2 cellular contexts compared by ENCODE assay signal in the genomic region with DNA sequence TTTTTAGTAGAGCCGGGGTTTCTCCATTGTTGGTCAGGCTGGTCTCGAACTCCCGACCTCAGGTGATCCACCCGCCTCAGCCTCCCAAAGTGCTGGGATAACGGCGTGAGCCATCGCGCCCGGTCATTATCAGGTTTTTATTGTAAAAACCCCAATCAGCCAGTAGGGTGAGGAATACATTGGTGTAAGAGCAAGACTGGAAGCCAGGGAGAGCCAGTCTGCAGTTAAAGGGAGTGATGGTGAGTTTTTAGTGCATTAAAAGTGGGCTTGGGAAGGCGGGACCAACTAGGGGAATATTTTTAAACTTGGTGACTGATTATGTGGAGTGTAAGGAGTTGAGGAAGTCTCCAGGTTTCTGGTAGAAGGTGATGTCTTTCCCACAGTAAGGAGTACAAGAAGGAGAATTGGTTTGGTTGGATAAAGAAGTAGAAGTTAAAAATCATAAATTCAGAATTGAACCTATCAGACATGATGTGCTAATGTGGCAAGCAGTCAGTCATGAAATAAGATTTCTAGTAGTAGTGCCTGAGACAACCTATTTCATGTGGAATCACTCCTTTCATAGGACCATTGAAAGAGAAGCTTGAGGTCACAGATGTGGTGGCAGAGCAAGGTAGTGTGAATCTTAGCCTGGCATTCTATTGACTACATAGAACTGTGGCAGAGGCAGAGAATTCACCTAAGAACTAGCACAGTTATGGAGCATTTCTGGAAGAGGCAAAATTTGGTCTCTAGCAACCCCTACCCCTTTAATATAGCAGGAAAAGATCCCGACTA.
TF ChIP-seq lines count a peak whose summit lies in the region.

No MANE protein-coding gene starts in this region.

TF ChIP-seq in SK-N-SH, 30 proteins besides CTCF, POLR2A, EP300 and RAD21 (continued from another document):
- TF ChIP-seq, protein P1, sequence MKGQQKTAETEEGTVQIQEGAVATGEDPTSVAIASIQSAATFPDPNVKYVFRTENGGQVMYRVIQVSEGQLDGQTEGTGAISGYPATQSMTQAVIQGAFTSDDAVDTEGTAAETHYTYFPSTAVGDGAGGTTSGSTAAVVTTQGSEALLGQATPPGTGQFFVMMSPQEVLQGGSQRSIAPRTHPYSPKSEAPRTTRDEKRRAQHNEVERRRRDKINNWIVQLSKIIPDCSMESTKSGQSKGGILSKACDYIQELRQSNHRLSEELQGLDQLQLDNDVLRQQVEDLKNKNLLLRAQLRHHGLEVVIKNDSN (IDR thresholded peaks at IDR 0.05; ENCODE audit: borderline replicate concordance, low read depth), result no peak
- TF ChIP-seq NRF1 (IDR thresholded peaks at IDR 0.05; ENCODE audit: low read depth, low read length) (no peak), JUND (IDR thresholded peaks at IDR 0.05) (no peak), FOXM1 (IDR thresholded peaks at IDR 0.05; ENCODE audit: low read depth) (no peak), TEAD4 (IDR thresholded peaks at IDR 0.05; ENCODE audit: borderline replicate concordance, insufficient read depth) (no peak), MEF2A (IDR thresholded peaks at IDR 0.05; ENCODE audit: borderline replicate concordance, low read depth) (no peak), MXI1 (IDR thresholded peaks at IDR 0.05; ENCODE audit: low read depth, low read length) (no peak), FOSL2 (IDR thresholded peaks at IDR 0.05; ENCODE audit: borderline replicate concordance, low read depth) (no peak), GATA2 (CRISPR knock-in tag; IDR thresholded peaks at IDR 0.05) (no peak), RXRA (IDR thresholded peaks at IDR 0.05; ENCODE audit: borderline replicate concordance, low read depth) (no peak), SIN3A (IDR thresholded peaks at IDR 0.05; ENCODE audit: borderline replicate concordance, low read depth, low read length) (no peak), EZH2phosphoT487 (IDR thresholded peaks at IDR 0.05; ENCODE audit: borderline replicate concordance, low read depth) (no peak)
- TF ChIP-seq, protein P2, sequence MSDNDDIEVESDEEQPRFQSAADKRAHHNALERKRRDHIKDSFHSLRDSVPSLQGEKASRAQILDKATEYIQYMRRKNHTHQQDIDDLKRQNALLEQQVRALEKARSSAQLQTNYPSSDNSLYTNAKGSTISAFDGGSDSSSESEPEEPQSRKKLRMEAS (IDR thresholded peaks at IDR 0.05; ENCODE audit: low read depth), result no peak
- TF ChIP-seq, protein P3, sequence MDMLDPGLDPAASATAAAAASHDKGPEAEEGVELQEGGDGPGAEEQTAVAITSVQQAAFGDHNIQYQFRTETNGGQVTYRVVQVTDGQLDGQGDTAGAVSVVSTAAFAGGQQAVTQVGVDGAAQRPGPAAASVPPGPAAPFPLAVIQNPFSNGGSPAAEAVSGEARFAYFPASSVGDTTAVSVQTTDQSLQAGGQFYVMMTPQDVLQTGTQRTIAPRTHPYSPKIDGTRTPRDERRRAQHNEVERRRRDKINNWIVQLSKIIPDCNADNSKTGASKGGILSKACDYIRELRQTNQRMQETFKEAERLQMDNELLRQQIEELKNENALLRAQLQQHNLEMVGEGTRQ (IDR thresholded peaks at IDR 0.05; ENCODE audit: borderline replicate concordance, low read depth, low read length), result no peak
- TF ChIP-seq, protein P4, sequence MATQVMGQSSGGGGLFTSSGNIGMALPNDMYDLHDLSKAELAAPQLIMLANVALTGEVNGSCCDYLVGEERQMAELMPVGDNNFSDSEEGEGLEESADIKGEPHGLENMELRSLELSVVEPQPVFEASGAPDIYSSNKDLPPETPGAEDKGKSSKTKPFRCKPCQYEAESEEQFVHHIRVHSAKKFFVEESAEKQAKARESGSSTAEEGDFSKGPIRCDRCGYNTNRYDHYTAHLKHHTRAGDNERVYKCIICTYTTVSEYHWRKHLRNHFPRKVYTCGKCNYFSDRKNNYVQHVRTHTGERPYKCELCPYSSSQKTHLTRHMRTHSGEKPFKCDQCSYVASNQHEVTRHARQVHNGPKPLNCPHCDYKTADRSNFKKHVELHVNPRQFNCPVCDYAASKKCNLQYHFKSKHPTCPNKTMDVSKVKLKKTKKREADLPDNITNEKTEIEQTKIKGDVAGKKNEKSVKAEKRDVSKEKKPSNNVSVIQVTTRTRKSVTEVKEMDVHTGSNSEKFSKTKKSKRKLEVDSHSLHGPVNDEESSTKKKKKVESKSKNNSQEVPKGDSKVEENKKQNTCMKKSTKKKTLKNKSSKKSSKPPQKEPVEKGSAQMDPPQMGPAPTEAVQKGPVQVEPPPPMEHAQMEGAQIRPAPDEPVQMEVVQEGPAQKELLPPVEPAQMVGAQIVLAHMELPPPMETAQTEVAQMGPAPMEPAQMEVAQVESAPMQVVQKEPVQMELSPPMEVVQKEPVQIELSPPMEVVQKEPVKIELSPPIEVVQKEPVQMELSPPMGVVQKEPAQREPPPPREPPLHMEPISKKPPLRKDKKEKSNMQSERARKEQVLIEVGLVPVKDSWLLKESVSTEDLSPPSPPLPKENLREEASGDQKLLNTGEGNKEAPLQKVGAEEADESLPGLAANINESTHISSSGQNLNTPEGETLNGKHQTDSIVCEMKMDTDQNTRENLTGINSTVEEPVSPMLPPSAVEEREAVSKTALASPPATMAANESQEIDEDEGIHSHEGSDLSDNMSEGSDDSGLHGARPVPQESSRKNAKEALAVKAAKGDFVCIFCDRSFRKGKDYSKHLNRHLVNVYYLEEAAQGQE (IDR thresholded peaks at IDR 0.05; ENCODE audit: low read depth, low read length), result no peak
- TF ChIP-seq, protein P5, sequence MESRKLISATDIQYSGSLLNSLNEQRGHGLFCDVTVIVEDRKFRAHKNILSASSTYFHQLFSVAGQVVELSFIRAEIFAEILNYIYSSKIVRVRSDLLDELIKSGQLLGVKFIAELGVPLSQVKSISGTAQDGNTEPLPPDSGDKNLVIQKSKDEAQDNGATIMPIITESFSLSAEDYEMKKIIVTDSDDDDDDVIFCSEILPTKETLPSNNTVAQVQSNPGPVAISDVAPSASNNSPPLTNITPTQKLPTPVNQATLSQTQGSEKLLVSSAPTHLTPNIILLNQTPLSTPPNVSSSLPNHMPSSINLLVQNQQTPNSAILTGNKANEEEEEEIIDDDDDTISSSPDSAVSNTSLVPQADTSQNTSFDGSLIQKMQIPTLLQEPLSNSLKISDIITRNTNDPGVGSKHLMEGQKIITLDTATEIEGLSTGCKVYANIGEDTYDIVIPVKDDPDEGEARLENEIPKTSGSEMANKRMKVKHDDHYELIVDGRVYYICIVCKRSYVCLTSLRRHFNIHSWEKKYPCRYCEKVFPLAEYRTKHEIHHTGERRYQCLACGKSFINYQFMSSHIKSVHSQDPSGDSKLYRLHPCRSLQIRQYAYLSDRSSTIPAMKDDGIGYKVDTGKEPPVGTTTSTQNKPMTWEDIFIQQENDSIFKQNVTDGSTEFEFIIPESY (IDR thresholded peaks at IDR 0.05; ENCODE audit: borderline replicate concordance, low read depth), result no peak

TF ChIP-seq in SK-N-SH treated with all-trans-retinoic acid at 6 μM for 48 hours, 23 proteins besides CTCF, POLR2A, EP300 and RAD21:
- TF ChIP-seq, protein P6, sequence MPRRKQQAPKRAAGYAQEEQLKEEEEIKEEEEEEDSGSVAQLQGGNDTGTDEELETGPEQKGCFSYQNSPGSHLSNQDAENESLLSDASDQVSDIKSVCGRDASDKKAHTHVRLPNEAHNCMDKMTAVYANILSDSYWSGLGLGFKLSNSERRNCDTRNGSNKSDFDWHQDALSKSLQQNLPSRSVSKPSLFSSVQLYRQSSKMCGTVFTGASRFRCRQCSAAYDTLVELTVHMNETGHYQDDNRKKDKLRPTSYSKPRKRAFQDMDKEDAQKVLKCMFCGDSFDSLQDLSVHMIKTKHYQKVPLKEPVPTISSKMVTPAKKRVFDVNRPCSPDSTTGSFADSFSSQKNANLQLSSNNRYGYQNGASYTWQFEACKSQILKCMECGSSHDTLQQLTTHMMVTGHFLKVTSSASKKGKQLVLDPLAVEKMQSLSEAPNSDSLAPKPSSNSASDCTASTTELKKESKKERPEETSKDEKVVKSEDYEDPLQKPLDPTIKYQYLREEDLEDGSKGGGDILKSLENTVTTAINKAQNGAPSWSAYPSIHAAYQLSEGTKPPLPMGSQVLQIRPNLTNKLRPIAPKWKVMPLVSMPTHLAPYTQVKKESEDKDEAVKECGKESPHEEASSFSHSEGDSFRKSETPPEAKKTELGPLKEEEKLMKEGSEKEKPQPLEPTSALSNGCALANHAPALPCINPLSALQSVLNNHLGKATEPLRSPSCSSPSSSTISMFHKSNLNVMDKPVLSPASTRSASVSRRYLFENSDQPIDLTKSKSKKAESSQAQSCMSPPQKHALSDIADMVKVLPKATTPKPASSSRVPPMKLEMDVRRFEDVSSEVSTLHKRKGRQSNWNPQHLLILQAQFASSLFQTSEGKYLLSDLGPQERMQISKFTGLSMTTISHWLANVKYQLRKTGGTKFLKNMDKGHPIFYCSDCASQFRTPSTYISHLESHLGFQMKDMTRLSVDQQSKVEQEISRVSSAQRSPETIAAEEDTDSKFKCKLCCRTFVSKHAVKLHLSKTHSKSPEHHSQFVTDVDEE (CRISPR knock-in tag; IDR thresholded peaks at IDR 0.05), result no peak
- TF ChIP-seq ZNF8 (CRISPR knock-in tag; IDR thresholded peaks at IDR 0.05) (no peak), CSDC2 (CRISPR knock-in tag; IDR thresholded peaks at IDR 0.05) (no peak), ESRRG (CRISPR knock-in tag; IDR thresholded peaks at IDR 0.05) (no peak), ZNF70 (CRISPR knock-in tag; IDR thresholded peaks at IDR 0.05) (no peak), ISL1 (CRISPR knock-in tag; IDR thresholded peaks at IDR 0.05) (no peak), ZNF565 (CRISPR knock-in tag; conservative IDR thresholded peaks at IDR 0.05; ENCODE audit: low read depth) (no peak), ARNTL (CRISPR knock-in tag; IDR thresholded peaks at IDR 0.05; ENCODE audit: borderline replicate concordance, low read depth) (no peak), GLIS3 (CRISPR knock-in tag; IDR thresholded peaks at IDR 0.05) (no peak), TOX (CRISPR knock-in tag; IDR thresholded peaks at IDR 0.05; ENCODE audit: borderline replicate concordance) (no peak), ZFP30 (CRISPR knock-in tag; IDR thresholded peaks at IDR 0.05) (no peak), RARB (CRISPR knock-in tag; IDR thresholded peaks at IDR 0.05) (no peak)
- TF ChIP-seq, protein P7, sequence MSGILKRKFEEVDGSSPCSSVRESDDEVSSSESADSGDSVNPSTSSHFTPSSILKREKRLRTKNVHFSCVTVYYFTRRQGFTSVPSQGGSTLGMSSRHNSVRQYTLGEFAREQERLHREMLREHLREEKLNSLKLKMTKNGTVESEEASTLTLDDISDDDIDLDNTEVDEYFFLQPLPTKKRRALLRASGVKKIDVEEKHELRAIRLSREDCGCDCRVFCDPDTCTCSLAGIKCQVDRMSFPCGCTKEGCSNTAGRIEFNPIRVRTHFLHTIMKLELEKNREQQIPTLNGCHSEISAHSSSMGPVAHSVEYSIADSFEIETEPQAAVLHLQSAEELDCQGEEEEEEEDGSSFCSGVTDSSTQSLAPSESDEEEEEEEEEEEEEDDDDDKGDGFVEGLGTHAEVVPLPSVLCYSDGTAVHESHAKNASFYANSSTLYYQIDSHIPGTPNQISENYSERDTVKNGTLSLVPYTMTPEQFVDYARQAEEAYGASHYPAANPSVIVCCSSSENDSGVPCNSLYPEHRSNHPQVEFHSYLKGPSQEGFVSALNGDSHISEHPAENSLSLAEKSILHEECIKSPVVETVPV (CRISPR knock-in tag; IDR thresholded peaks at IDR 0.05), result no peak
- TF ChIP-seq, protein P8, sequence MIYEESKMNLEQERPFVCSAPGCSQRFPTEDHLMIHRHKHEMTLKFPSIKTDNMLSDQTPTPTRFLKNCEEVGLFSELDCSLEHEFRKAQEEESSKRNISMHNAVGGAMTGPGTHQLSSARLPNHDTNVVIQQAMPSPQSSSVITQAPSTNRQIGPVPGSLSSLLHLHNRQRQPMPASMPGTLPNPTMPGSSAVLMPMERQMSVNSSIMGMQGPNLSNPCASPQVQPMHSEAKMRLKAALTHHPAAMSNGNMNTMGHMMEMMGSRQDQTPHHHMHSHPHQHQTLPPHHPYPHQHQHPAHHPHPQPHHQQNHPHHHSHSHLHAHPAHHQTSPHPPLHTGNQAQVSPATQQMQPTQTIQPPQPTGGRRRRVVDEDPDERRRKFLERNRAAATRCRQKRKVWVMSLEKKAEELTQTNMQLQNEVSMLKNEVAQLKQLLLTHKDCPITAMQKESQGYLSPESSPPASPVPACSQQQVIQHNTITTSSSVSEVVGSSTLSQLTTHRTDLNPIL (CRISPR knock-in tag; IDR thresholded peaks at IDR 0.05; ENCODE audit: low read depth), result no peak
- TF ChIP-seq, protein P9, sequence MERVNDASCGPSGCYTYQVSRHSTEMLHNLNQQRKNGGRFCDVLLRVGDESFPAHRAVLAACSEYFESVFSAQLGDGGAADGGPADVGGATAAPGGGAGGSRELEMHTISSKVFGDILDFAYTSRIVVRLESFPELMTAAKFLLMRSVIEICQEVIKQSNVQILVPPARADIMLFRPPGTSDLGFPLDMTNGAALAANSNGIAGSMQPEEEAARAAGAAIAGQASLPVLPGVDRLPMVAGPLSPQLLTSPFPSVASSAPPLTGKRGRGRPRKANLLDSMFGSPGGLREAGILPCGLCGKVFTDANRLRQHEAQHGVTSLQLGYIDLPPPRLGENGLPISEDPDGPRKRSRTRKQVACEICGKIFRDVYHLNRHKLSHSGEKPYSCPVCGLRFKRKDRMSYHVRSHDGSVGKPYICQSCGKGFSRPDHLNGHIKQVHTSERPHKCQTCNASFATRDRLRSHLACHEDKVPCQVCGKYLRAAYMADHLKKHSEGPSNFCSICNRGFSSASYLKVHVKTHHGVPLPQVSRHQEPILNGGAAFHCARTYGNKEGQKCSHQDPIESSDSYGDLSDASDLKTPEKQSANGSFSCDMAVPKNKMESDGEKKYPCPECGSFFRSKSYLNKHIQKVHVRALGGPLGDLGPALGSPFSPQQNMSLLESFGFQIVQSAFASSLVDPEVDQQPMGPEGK (CRISPR knock-in tag; IDR thresholded peaks at IDR 0.05; ENCODE audit: borderline replicate concordance), result no peak
